8 cellular contexts compared by ENCODE assay signal in the genomic region with DNA sequence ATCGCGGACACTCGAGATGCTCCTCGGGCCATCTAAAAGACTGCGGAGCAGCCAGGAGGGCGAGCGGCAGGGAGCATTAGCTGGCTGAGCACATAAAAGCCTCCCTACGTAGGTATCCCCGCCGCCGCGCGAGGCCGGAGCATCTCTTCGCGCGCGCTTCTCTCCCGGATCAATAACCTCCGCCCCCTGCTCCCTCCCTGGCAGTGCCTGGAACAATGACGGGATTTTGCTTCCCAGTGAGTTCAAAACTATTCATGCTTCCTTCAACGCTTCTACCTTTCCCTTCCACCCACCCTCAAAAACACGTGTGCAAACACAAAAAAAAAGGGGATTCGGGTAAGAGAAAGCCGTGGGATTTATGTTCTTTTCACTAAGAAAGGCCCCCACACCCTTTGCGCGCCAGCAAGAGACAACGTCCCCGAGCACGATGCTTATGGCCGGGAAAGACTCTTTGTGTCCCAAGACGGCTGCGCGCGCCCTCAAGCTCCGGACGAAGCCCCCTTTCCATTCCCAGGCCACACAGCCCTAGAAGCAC. TPM values are rescaled to one million over a fixed set of nuclear protein-coding genes. Genes with fewer than 3 reads are reported as not detected.
DNase-seq lines count a peak whose midpoint lies in the region; TF ChIP-seq lines count a peak whose summit lies in the region.

No MANE protein-coding gene starts in this region.

- H3K27ac ChIP-seq in stomach smooth muscle (ENCODE audit: low read length), result no peak overlapping the region

- peaks cover 5% of the 10 kb centered on the region for H3K36me3 ChIP-seq in mucosa of stomach (ENCODE audit: control insufficient read depth, insufficient read depth, low read length)
- peaks cover 0 to 6% of the 10 kb centered on the region in 2 donors for H3K36me3 ChIP-seq in stomach smooth muscle (ENCODE audit: control insufficient read depth in 2 of 2, insufficient read depth in 2 of 2, low read length in 2 of 2)

- no peak for TF ChIP-seq CTCF in epithelial cell of proximal tubule (conservative IDR thresholded peaks at IDR 0.05; ENCODE audit: low read depth, low read length)

- peak overlapping the region; percentile 91 for H3K9ac ChIP-seq in mucosa of stomach (ENCODE audit: low read length)
- peak overlapping the region; percentile 42 to 58 for H3K9ac ChIP-seq in stomach smooth muscle (ENCODE audit: low read length in 2 of 2)

- H3K27me3 ChIP-seq in mucosa of stomach (ENCODE audit: control insufficient read depth, insufficient read depth, low read length) (no peaks in the 10 kb centered on the region), stomach smooth muscle (ENCODE audit: control insufficient read depth in 1 of 2, insufficient read depth in 2 of 2, low read length in 2 of 2) (peaks cover 3 to 10% of the 10 kb centered on the region in 2 donors)

- H3K9me3 ChIP-seq in mucosa of stomach (ENCODE audit: control insufficient read depth, low read length), result no peaks in the 10 kb centered on the region
- no peaks in the 10 kb centered on the region for H3K9me3 ChIP-seq in stomach smooth muscle (ENCODE audit: control insufficient read depth in 2 of 2, low read length in 2 of 2)

- peaks cover 5% of the 10 kb centered on the region for H3K4me1 ChIP-seq in mucosa of stomach (ENCODE audit: control insufficient read depth, insufficient read depth, low read length)
- peaks cover 10% of the 10 kb centered on the region for H3K4me1 ChIP-seq in stomach smooth muscle (ENCODE audit: control insufficient read depth, insufficient read depth, low read length)

- peak; percentile 14 for DNase-seq in NCI-H2029 (lab: John Stamatoyannopoulos, UW)
- no peak for DNase-seq in NCI-H2029 treated with DMSO at 0.1 percent for 48 hours (lab: John Stamatoyannopoulos, UW)
- peak; percentile 39 for DNase-seq in NCI-H345 treated with DMSO at 0.1 percent for 48 hours (lab: John Stamatoyannopoulos, UW; ENCODE audit: unreplicated experiment)
- peak; percentile 75 for DNase-seq in activated CD8-positive, alpha-beta memory T cell treated with anti-CD3 and anti-CD28 coated beads, Interleukin-2, amount 50 U/mL, for 48 hours
- DNase-seq in epithelial cell of proximal tubule (ENCODE audit: low read depth), result no peak
- no peak for DNase-seq in kidney glomerular epithelial cell (lab: John Stamatoyannopoulos, UW)

- peak overlapping the region; percentile 47 for H3K4me3 ChIP-seq in epithelial cell of proximal tubule (ENCODE audit: low read depth, low read length)
- peak overlapping the region; percentile 80 for H3K4me3 ChIP-seq in mucosa of stomach (ENCODE audit: low read length)
- H3K4me3 ChIP-seq in stomach smooth muscle (ENCODE audit: low read length in 2 of 2), result peak overlapping the region; percentile 52 to 78

RNA-seq across cellular contexts. Expression of a gene that starts 0.9 kb away (rescaled TPM):
- total RNA-seq in epithelial cell of proximal tubule, result 91.3 and 144 TPM in 2 replicates

RNA-seq across cellular contexts. Expression of a gene that starts 28.5 kb away (rescaled TPM):
- 1,348 and 1,532 TPM in 2 replicates for total RNA-seq in epithelial cell of proximal tubule

Comparison
In these comparisons a context has a peak if more than half of its experiments do, and no peak if none do; other contexts are left out.
1. DNase-seq: peak in NCI-H2029 (single experiment), NCI-H345 treated with DMSO at 0.1 percent for 48 hours (single experiment) and activated CD8-positive, alpha-beta memory T cell treated with anti-CD3 and anti-CD28 coated beads, Interleukin-2, amount 50 U/mL, for 48 hours (single experiment); none in NCI-H2029 treated with DMSO at 0.1 percent for 48 hours (single experiment), epithelial cell of proximal tubule (single experiment) and kidney glomerular epithelial cell (single experiment).
2. Peak in every context shown above with its lines, with median percentiles within 50 percentile points of each other: H3K4me3 ChIP-seq.